ENCODE assay signal across 32 cellular contexts in the genomic region with DNA sequence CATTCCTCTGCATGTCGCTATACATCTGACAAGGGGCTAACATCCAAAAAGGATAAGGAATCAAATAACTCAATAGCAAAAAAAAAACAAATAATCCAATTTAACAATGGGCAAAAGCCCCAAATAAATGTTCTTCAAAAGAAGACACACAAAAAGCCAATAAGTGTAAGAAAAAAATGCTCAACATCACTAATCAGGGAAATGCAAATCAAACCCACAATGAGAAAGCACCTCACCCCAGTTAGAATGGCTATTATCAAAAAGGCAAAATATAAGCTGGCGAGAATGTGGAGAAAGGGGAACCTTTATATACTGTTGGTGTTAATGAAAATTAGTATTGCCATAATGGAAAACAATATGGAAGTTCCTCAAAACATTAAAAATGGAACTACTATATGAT.
"Had no signal": no experiment of that assay in that cellular context is flagged by ENCODE, and none has a peak within 500 bp of the region (broad histone marks: within the 10 kb centered on the region; RNA-seq: fewer than 3 reads in every experiment).

No MANE protein-coding gene starts in this region.

- H3K27ac Mint-ChIP-seq: activated CD4-positive, alpha-beta T cell treated with anti-CD3 and anti-CD28 coated beads for 36 hours; activated CD4-positive, alpha-beta T cell treated with anti-CD3 and anti-CD28 coated beads, Interleukin-2, amount 10 ng/mL, durations not matched to agents 7 days and 5 days; activated naive CD4-positive, alpha-beta T cell treated with anti-CD3 and anti-CD28 coated beads, Interleukin-2, amount 10 ng/mL, durations not matched to agents 7 days and 5 days; activated naive CD8-positive, alpha-beta T cell treated with anti-CD3 and anti-CD28 coated beads, Interleukin-2, amount 10 ng/mL, durations not matched to agents 7 days and 5 days; WTC11 had no signal

- H3K4me3 ChIP-seq: ascending aorta, cardiac muscle cell, colonic mucosa had no signal

- H3K9me3 Mint-ChIP-seq: activated naive CD4-positive, alpha-beta T cell treated with anti-CD3 and anti-CD28 coated beads, Interleukin-2, amount 10 ng/mL, durations not matched to agents 7 days and 5 days; activated T-cell treated with anti-CD3 and anti-CD28 coated beads, Interleukin-2, amount 50 U/mL, for 4 hours; central memory CD8-positive, alpha-beta T cell had no signal

- H3K4me1 ChIP-seq: colonic mucosa had no signal

- H3K27me3 ChIP-seq: ascending aorta, cardiac muscle cell, colonic mucosa had no signal

- H3K27ac ChIP-seq: ascending aorta, cardiac muscle cell, colonic mucosa had no signal

- H3K36me3 ChIP-seq: ascending aorta, cardiac muscle cell, colonic mucosa had no signal

- H3K9me3 ChIP-seq: ascending aorta, colonic mucosa had no signal

- ATAC-seq: activated CD4-positive, alpha-beta T cell treated with anti-CD3 and anti-CD28 coated beads for 36 hours; activated CD4-positive, CD25-positive, alpha-beta regulatory T cell treated with anti-CD3 and anti-CD28 coated beads, Interleukin-2, amount 50 U/mL, for 24 hours; activated T-cell treated with anti-CD3 and anti-CD28 coated beads, Interleukin-2, amount 50 U/mL, for 4 hours; WTC11 had no signal

- H3K4me3 Mint-ChIP-seq: activated CD4-positive, alpha-beta T cell treated with anti-CD3 and anti-CD28 coated beads for 36 hours; activated CD4-positive, alpha-beta T cell treated with anti-CD3 and anti-CD28 coated beads, Interleukin-2, amount 10 ng/mL, durations not matched to agents 7 days and 5 days; activated naive CD4-positive, alpha-beta T cell treated with anti-CD3 and anti-CD28 coated beads, Interleukin-2, amount 10 ng/mL, durations not matched to agents 7 days and 5 days; activated naive CD8-positive, alpha-beta T cell treated with anti-CD3 and anti-CD28 coated beads, Interleukin-2, amount 10 ng/mL, durations not matched to agents 7 days and 5 days; activated T-cell treated with anti-CD3 and anti-CD28 coated beads, Interleukin-2, amount 50 U/mL, for 4 hours; central memory CD8-positive, alpha-beta T cell; WTC11 had no signal

- H3K27me3 Mint-ChIP-seq: activated CD4-positive, alpha-beta T cell treated with anti-CD3 and anti-CD28 coated beads for 36 hours; activated CD4-positive, alpha-beta T cell treated with anti-CD3 and anti-CD28 coated beads, Interleukin-2, amount 10 ng/mL, durations not matched to agents 7 days and 5 days; activated naive CD4-positive, alpha-beta T cell treated with anti-CD3 and anti-CD28 coated beads, Interleukin-2, amount 10 ng/mL, durations not matched to agents 7 days and 5 days; activated naive CD8-positive, alpha-beta T cell treated with anti-CD3 and anti-CD28 coated beads, Interleukin-2, amount 10 ng/mL, durations not matched to agents 7 days and 5 days; central memory CD8-positive, alpha-beta T cell had no signal

- DNase-seq: activated CD4-positive, alpha-beta T cell treated with anti-CD3 and anti-CD28 coated beads for 36 hours; activated CD4-positive, alpha-beta T cell treated with anti-CD3 and anti-CD28 coated beads, Interleukin-2, amount 10 ng/mL, durations not matched to agents 7 days and 5 days; activated CD4-positive, alpha-beta T cell treated with anti-CD3 and anti-CD28 coated beads, Interleukin-2, amount 50 U/mL, for 48 hours; activated CD8-positive, alpha-beta memory T cell treated with anti-CD3 and anti-CD28 coated beads, Interleukin-2, amount 50 U/mL, for 4 hours; activated effector memory CD4-positive, alpha-beta T cell treated with Interleukin-2 at 50 U/mL for 16 hours; activated naive CD4-positive, alpha-beta T cell treated with anti-CD3 and anti-CD28 coated beads, Interleukin-2, amount 10 ng/mL, durations not matched to agents 7 days and 5 days; activated naive CD8-positive, alpha-beta T cell treated with anti-CD3 and anti-CD28 coated beads, Interleukin-2, amount 10 ng/mL, durations not matched to agents 7 days and 5 days; activated T-cell treated with anti-CD3 and anti-CD28 coated beads for 4 hours; activated T-cell treated with anti-CD3 and anti-CD28 coated beads, Interleukin-2, amount 50 U/mL, for 4 hours; amygdala; colonic mucosa; Kasumi-1; MM.1S; MV-4-11; NCI-H1092; NCI-H1436 treated with DMSO at 0.1 percent for 48 hours; NCI-H1694 treated with DMSO at 0.1 percent for 48 hours; NCI-H2029; NCI-H510A; NCI-H526; NCI-H748 treated with DMSO at 0.1 percent for 48 hours; NK-92 treated with Interleukin-12 subunit alpha and Interleukin-12 subunit beta, amount 100 ng/mL, for 24 hours; Right ventricle myocardium superior; SW 1271; T-helper 1 cell; T-helper 2 cell; T-helper 9 cell had no signal
